ENCODE assay signal across 14 cellular contexts in genomic region chr3:58387650-58388546, GRCh38. TPM values are rescaled to one million over a fixed set of nuclear protein-coding genes. Genes with fewer than 3 reads are reported as not detected.
DNase-seq lines count a peak whose midpoint lies in the region; ATAC-seq and TF ChIP-seq lines count a peak whose summit lies in the region.
"Had no signal": no experiment of that assay in that cellular context is flagged by ENCODE, and none has a peak within 500 bp of the region (broad histone marks: within the 10 kb centered on the region; RNA-seq: fewer than 3 reads in every experiment).

No MANE protein-coding gene starts in this region.

- peak overlapping the region; percentile 67 for H2AK5ac ChIP-seq in trophoblast cell (ENCODE audit: low read length)

- no peak overlapping the region for H2AFZ ChIP-seq in PC-3 (ENCODE audit: low read length)
- no peak overlapping the region for H2AFZ ChIP-seq in trophoblast cell (ENCODE audit: insufficient read depth, low read length, poor library complexity)

- H3F3A ChIP-seq in PC-3 (ENCODE audit: low read length, unreplicated experiment): peaks cover 6% of the 10 kb centered on the region

- no peak for TF ChIP-seq CTCF in A673 (conservative IDR thresholded peaks at IDR 0.05; ENCODE audit: low read depth, low read length)
- TF ChIP-seq CTCF in PC-3 (conservative IDR thresholded peaks at IDR 0.05; ENCODE audit: low read depth, low read length): no peak
- TF ChIP-seq CTCF in body of pancreas (IDR thresholded peaks at IDR 0.05): no peak

- peaks cover 7% of the 10 kb centered on the region for H3K79me1 ChIP-seq in trophoblast cell (ENCODE audit: low read length)

- CTCF ChIA-PET in A673 (lab: Charles Lee) (no interaction called here), PC-3 (lab: Charles Lee) (interaction anchor here (1.0 kb wide), 1 partner anchor 82 kb away, joined by 4 read pairs; the partner anchor contains the start of genes HTD2 and RPP14)

- H3K9me3 ChIP-seq in A673 (ENCODE audit: low read depth, low read length, poor library complexity, severe bottlenecking) (no peaks in the 10 kb centered on the region), PC-3 (ENCODE audit: low read length) (no peaks in the 10 kb centered on the region), trophoblast cell (ENCODE audit: insufficient read depth, low read depth, low read length) (no peaks in the 10 kb centered on the region), body of pancreas (no peaks in the 10 kb centered on the region)
- H3K9me3 ChIP-seq: BLaER1, pancreas had no signal

- H3K27ac ChIP-seq in A673 (ENCODE audit: low read depth, low read length, poor library complexity, severe bottlenecking): peak overlapping the region; percentile 84
- peak overlapping the region; percentile 93 for H3K27ac ChIP-seq in PC-3 (ENCODE audit: low read length)
- H3K27ac ChIP-seq in trophoblast cell (ENCODE audit: low read depth, low read length): no peak overlapping the region
- H3K27ac ChIP-seq in body of pancreas: peak overlapping the region in 1 of 4 donors; percentile 43
- H3K27ac ChIP-seq: BLaER1 had no signal

- no peak for TF ChIP-seq POLR2A in body of pancreas (IDR thresholded peaks at IDR 0.05)

- H3K79me2 ChIP-seq in PC-3 (ENCODE audit: low read length) (no peaks in the 10 kb centered on the region), trophoblast cell (ENCODE audit: control insufficient read depth, insufficient read depth, low read length, poor library complexity) (no peaks in the 10 kb centered on the region)

- H3K23ac ChIP-seq in trophoblast cell (ENCODE audit: low read length): no peak overlapping the region

- peak overlapping the region; percentile 9 for H2BK5ac ChIP-seq in trophoblast cell (ENCODE audit: low read depth, low read length, poor library complexity)

- H4K8ac ChIP-seq in trophoblast cell (ENCODE audit: low read depth, low read length): peak overlapping the region; percentile 34

- peak overlapping the region; percentile 70 for H4K91ac ChIP-seq in trophoblast cell (ENCODE audit: low read depth, low read length)

- BruUV-seq in A673 (replicated peaks; lab: Mats Ljungman, UMichigan) (no TSS peak), PC-3 (replicated peaks; lab: Mats Ljungman, UMichigan) (TSS peak; percentile 79)

- H3K4ac ChIP-seq in trophoblast cell (ENCODE audit: low read depth, low read length): peak overlapping the region; percentile 33

- intact Hi-C loops in A673 (cut with micrococcal nuclease; ENCODE audit: unreplicated experiment) (loop anchor here (5.0 kb wide), 1 partner anchor 56 kb away; the partner anchor contains the start of gene PXK), PC-3 (cut with micrococcal nuclease) (loop anchor here (1.0 kb wide), 2 partner anchors 16 to 30 kb away; no protein-coding TSS in a partner anchor), body of pancreas (cut with DNase I) (no loop called here)

- H3K14ac ChIP-seq in trophoblast cell (ENCODE audit: low read length): peak overlapping the region; percentile 71

- peak overlapping the region; percentile 90 for H2BK12ac ChIP-seq in trophoblast cell (ENCODE audit: low read length)

- H4K20me1 ChIP-seq in PC-3 (ENCODE audit: low read length): no peaks in the 10 kb centered on the region

- H3K18ac ChIP-seq in trophoblast cell (ENCODE audit: low read length): peak overlapping the region; percentile 46

- peak overlapping the region; percentile 66 for H3K9ac ChIP-seq in PC-3 (ENCODE audit: low read length)
- H3K9ac ChIP-seq in trophoblast cell (ENCODE audit: low read length): no peak overlapping the region
- H3K9ac ChIP-seq: BLaER1 had no signal

- H3K27me3 ChIP-seq in A673 (replicated peaks; ENCODE audit: insufficient read depth, low read depth, low read length, poor library complexity) (no peaks in the 10 kb centered on the region), PC-3 (ENCODE audit: low read length) (no peaks in the 10 kb centered on the region), trophoblast cell (ENCODE audit: insufficient read depth, low read length) (no peaks in the 10 kb centered on the region), body of pancreas (no peaks in the 10 kb centered on the region)
- H3K27me3 ChIP-seq: BLaER1, pancreas had no signal

- H3K4me3 ChIP-seq in A673 (ENCODE audit: low read depth, low read length, poor library complexity, severe bottlenecking) (no peak overlapping the region), PC-3 (ENCODE audit: low read length) (no peak overlapping the region; the same call in 1 of the 2 replicates), trophoblast cell (ENCODE audit: low read depth, low read length) (no peak overlapping the region), body of pancreas (no peak overlapping the region)
- H3K4me3 ChIP-seq: BLaER1, pancreas had no signal

- H3K36me3 ChIP-seq in A673 (ENCODE audit: insufficient read depth, low read length, poor library complexity, severe bottlenecking): no peaks in the 10 kb centered on the region
- no peaks in the 10 kb centered on the region for H3K36me3 ChIP-seq in PC-3 (ENCODE audit: low read depth, low read length)
- H3K36me3 ChIP-seq in trophoblast cell (ENCODE audit: control insufficient read depth in 1 of 2, insufficient read depth in 2 of 2, low read length in 2 of 2): no peaks in the 10 kb centered on the region
- H3K36me3 ChIP-seq in body of pancreas (replicated peaks in 1 of 2; ENCODE audit: insufficient read depth in 1 of 2, low read depth in 2 of 2): no peaks in the 10 kb centered on the region
- H3K36me3 ChIP-seq: pancreas had no signal

- POLR2A ChIA-PET in A673 (lab: Charles Lee; ENCODE audit: low non-redundant PET) (no interaction called here), PC-3 (lab: Charles Lee; ENCODE audit: unreplicated experiment) (no interaction called here)

- no peak overlapping the region for H4K12ac ChIP-seq in trophoblast cell (ENCODE audit: low read depth, low read length)

- peaks cover 54% of the 10 kb centered on the region for H3K4me1 ChIP-seq in A673 (ENCODE audit: insufficient read depth, low read length, poor library complexity, severe bottlenecking)
- H3K4me1 ChIP-seq in PC-3 (ENCODE audit: insufficient read depth, low read length): peaks cover 39% of the 10 kb centered on the region
- peaks cover 11 to 21% of the 10 kb centered on the region in 2 experiments for H3K4me1 ChIP-seq in trophoblast cell (ENCODE audit: control insufficient read depth in 1 of 2, insufficient read depth in 2 of 2, low read length in 2 of 2)
- H3K4me1 ChIP-seq in body of pancreas: peaks cover 22% of the 10 kb centered on the region

- H2BK120ac ChIP-seq in trophoblast cell (ENCODE audit: insufficient read depth, low read length, poor library complexity): peak overlapping the region; percentile 61

- no peaks in the 10 kb centered on the region for H3K9me2 ChIP-seq in PC-3 (replicated peaks; ENCODE audit: low read length)

- WGBS in trophoblast cell (ENCODE audit: extremely low coverage, insufficient coverage, insufficient read length): no CpG with 5 or more reads among the region's 6 CpGs
- WGBS in body of pancreas, 2 donors: 71 to 77% methylated on average over 6 of the region's 6 CpGs

- DNase-seq in A673 (ENCODE audit: low spot score) (no peak), PC-3 (no peak), globus pallidus (ENCODE audit: low spot score) (peak; percentile 62), trophoblast cell (no peak), body of pancreas (no peak), OCI-M2 (lab: John Stamatoyannopoulos, UW; ENCODE audit: unreplicated experiment) (no peak), germinal center (ENCODE audit: low spot score) (no peak)
- no peak for DNase-seq in stimulated activated CD4-positive, alpha-beta T cell treated with anti-CD3 and anti-CD28 coated beads, Interleukin-2, amount 100 ng/mL, for 48 hours
- DNase-seq: activated CD4-positive, alpha-beta T cell treated with anti-CD3 and anti-CD28 coated beads, Interleukin-2, amount 50 U/mL, for 48 hours; NCI-H1092 treated with DMSO at 0.1 percent for 48 hours; OCI-M1; pancreas; stimulated activated CD8-positive, alpha-beta memory T cell treated with anti-CD3 and anti-CD28 coated beads, Interleukin-4, amount 100 ng/mL, for 48 hours had no signal

- H3K4me2 ChIP-seq in PC-3 (ENCODE audit: low read length) (peak overlapping the region; percentile 57), trophoblast cell (ENCODE audit: low read length) (no peak overlapping the region)

- ATAC-seq in PC-3 (no peak), body of pancreas (no peak)

RNA-seq across cellular contexts. Expression of gene PDHB, which starts 45.7 kb away (rescaled TPM):
- total RNA-seq in A673 (2021): 56.0 and 58.8 TPM in 2 replicates
- total RNA-seq in PC-3 (2014; rRNA removed): 103 and 140 TPM in 2 replicates
- 72.4 and 74.4 TPM in 2 replicates for polyA plus RNA-seq in trophoblast cell (2013)
- total RNA-seq in body of pancreas: 10 to 100 TPM; 23.4 to 32.7 TPM

RNA-seq across cellular contexts. Expression of gene PXK, which starts 55.2 kb away (rescaled TPM):
- total RNA-seq in A673 (2021) (13.2 and 14.2 TPM in 2 replicates), PC-3 (2014; rRNA removed) (11.1 and 14.5 TPM in 2 replicates), body of pancreas (10 to 100 TPM in 1 of 2 donors, 1 to 10 TPM in 1; 8.2 to 12.7 TPM)
- polyA plus RNA-seq in trophoblast cell (2013): 7.8 and 8.5 TPM in 2 replicates
